In the genomic region with DNA sequence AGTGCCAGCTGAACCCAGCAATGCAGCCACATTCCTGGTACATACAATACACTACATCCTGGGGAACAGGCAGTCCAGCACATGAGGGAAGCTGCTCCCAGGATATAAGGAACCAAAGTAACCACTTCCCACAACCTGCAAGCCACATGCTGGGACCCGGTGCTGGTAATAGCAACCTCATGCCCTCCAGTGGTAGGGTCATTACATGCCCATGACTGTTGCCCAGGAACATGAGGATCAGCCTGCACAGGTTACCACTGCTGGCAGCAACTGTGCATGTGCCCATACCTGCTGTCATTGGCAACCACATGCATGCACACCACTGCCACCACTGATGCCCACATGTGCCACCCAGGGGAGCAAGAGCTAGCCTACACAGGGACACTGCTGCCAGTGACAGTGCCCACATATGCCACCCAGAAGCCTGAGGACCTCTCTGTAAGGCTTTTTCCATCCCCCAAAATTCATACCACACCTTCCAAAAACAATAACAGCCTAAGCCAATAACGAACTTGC, we compare ENCODE assay signal across 16 cellular contexts.
DNase-seq lines count a peak whose midpoint lies in the region; ATAC-seq and TF ChIP-seq lines count a peak whose summit lies in the region.
"Had no signal": no experiment of that assay in that cellular context is flagged by ENCODE, and none has a peak within 500 bp of the region (broad histone marks: within the 10 kb centered on the region; RNA-seq: fewer than 3 reads in every experiment).

No MANE protein-coding gene starts in this region.

- peak overlapping the region; percentile 43 for H2BK15ac ChIP-seq in neuronal stem cell (ENCODE audit: low read length)

- TF ChIP-seq CTCF in body of pancreas (IDR thresholded peaks at IDR 0.05) (no peak), SK-N-SH (IDR thresholded peaks at IDR 0.05) (no peak)

- peak overlapping the region; percentile 5 for H2AK5ac ChIP-seq in neuronal stem cell (ENCODE audit: low read depth, low read length)

- no peak for ATAC-seq in body of pancreas
- ATAC-seq: CD8-positive, alpha-beta T cell had no signal

- H3K27me3 ChIP-seq in neuronal stem cell (ENCODE audit: control insufficient read depth in 3 of 3, insufficient read depth in 3 of 3, low read depth in 1 of 3, low read length in 3 of 3) (no peaks in the 10 kb centered on the region), body of pancreas (no peaks in the 10 kb centered on the region), SK-N-SH (ENCODE audit: insufficient read depth) (no peaks in the 10 kb centered on the region)
- H3K27me3 ChIP-seq: BLaER1 treated with 17β-estradiol and CSF1 and Interleukin-3, amounts not matched to agents 10 nM and 100 nM had no signal

- no CpG with 5 or more reads among the region's 2 CpGs for WGBS in neuronal stem cell (ENCODE audit: extremely low coverage in 2 of 2, insufficient read length in 2 of 2, insufficient replicate concordance in 1 of 2), 2 donors
- WGBS in body of pancreas, 2 donors: 53% methylated on average over 2 of the region's 2 CpGs
- 6% methylated on average over 1 of the region's 2 CpGs for WGBS in SK-N-SH (ENCODE audit: low lambda C conversion rate)

- H2BK5ac ChIP-seq in neuronal stem cell (ENCODE audit: low read length): no peak overlapping the region

- H3K27ac ChIP-seq in neuronal stem cell (replicated peaks; ENCODE audit: low read length) (no peak overlapping the region), body of pancreas (no peak overlapping the region), SK-N-SH (ENCODE audit: low read depth in 2 of 2, low read length in 1 of 2) (no peak overlapping the region)
- H3K27ac ChIP-seq: BLaER1 treated with 17β-estradiol and CSF1 and Interleukin-3, amounts not matched to agents 10 nM and 100 nM; SK-N-MC had no signal

- H3K4me1 ChIP-seq in neuronal stem cell (ENCODE audit: control insufficient read depth in 2 of 2, insufficient read depth in 1 of 2, low read depth in 1 of 2, low read length in 2 of 2) (peaks cover 0 to 2% of the 10 kb centered on the region in 2 donors), body of pancreas (no peaks in the 10 kb centered on the region), SK-N-SH (ENCODE audit: control insufficient read depth in 1 of 2, insufficient read depth in 2 of 2, low read depth in 1 of 2, low read length in 1 of 2) (no peaks in the 10 kb centered on the region)
- H3K4me1 ChIP-seq: HAP-1 had no signal

- H2BK12ac ChIP-seq in neuronal stem cell (ENCODE audit: low read length): peak overlapping the region; percentile 58

- peaks cover 21% of the 10 kb centered on the region for H3K9me3 Mint-ChIP-seq in activated naive CD4-positive, alpha-beta T cell treated with anti-CD3 and anti-CD28 coated beads, Interleukin-2, amount 10 ng/mL, durations not matched to agents 7 days and 5 days

- no peaks in the 10 kb centered on the region for H3K36me3 Mint-ChIP-seq in activated naive CD4-positive, alpha-beta T cell treated with anti-CD3 and anti-CD28 coated beads, Interleukin-2, amount 10 ng/mL, durations not matched to agents 7 days and 5 days
- H3K36me3 Mint-ChIP-seq: CD8-positive, alpha-beta T cell had no signal

- no peak for TF ChIP-seq POLR2A in body of pancreas (IDR thresholded peaks at IDR 0.05)

- H3K9ac ChIP-seq in neuronal stem cell (ENCODE audit: low read depth, low read length, poor library complexity) (peak overlapping the region; percentile 44), SK-N-SH (no peak overlapping the region)
- H3K9ac ChIP-seq: BLaER1 treated with 17β-estradiol and CSF1 and Interleukin-3, amounts not matched to agents 10 nM and 100 nM had no signal

- POLR2A ChIA-PET in SK-N-SH (lab: Yijun Ruan, JAX): no interaction called here

- H3K4me2 ChIP-seq in neuronal stem cell (ENCODE audit: insufficient read depth, low read length, poor library complexity, severe bottlenecking) (no peak overlapping the region), SK-N-SH (no peak overlapping the region)
- H3K4me2 ChIP-seq: BLaER1 treated with 17β-estradiol and CSF1 and Interleukin-3, amounts not matched to agents 10 nM and 100 nM had no signal

- no peaks in the 10 kb centered on the region for H3K27me3 Mint-ChIP-seq in activated naive CD4-positive, alpha-beta T cell treated with anti-CD3 and anti-CD28 coated beads, Interleukin-2, amount 10 ng/mL, durations not matched to agents 7 days and 5 days

- no peak overlapping the region for H3K4me3 ChIP-seq in neuronal stem cell (ENCODE audit: low read length in 2 of 2)
- no peak overlapping the region for H3K4me3 ChIP-seq in body of pancreas
- no peak overlapping the region for H3K4me3 ChIP-seq in SK-N-SH (ENCODE audit: low read depth in 2 of 2, low read length in 1 of 2)
- H3K4me3 ChIP-seq: BLaER1 treated with 17β-estradiol and CSF1 and Interleukin-3, amounts not matched to agents 10 nM and 100 nM; HAP-1; SK-N-MC had no signal

- CTCF ChIA-PET in SK-N-SH (lab: Yijun Ruan, JAX): no interaction called here
- CTCF ChIA-PET in activated naive CD4-positive, alpha-beta T cell treated with anti-CD3 and anti-CD28 coated beads, Interleukin-2, amount 10 ng/mL, durations not matched to agents 7 days and 5 days (lab: Charles Lee): no interaction called here

- H3K14ac ChIP-seq in neuronal stem cell (ENCODE audit: low read length): no peak overlapping the region

- no peaks in the 10 kb centered on the region for H3K9me2 ChIP-seq in SK-N-SH

- H3K79me1 ChIP-seq in neuronal stem cell (ENCODE audit: low read depth, low read length): no peaks in the 10 kb centered on the region

- peak overlapping the region; percentile 73 for H3K23ac ChIP-seq in neuronal stem cell (ENCODE audit: low read depth, low read length, poor library complexity)

- no peaks in the 10 kb centered on the region for H3F3A ChIP-seq in SK-N-SH (replicated peaks; ENCODE audit: insufficient read depth)

- no peak for TF ChIP-seq RAD21 in SK-N-SH (IDR thresholded peaks at IDR 0.05; ENCODE audit: low read length)

- peak overlapping the region; percentile 66 for H3K4ac ChIP-seq in neuronal stem cell (ENCODE audit: low read length)

- no peak overlapping the region for H3K4me3 Mint-ChIP-seq in activated naive CD4-positive, alpha-beta T cell treated with anti-CD3 and anti-CD28 coated beads, Interleukin-2, amount 10 ng/mL, durations not matched to agents 7 days and 5 days
- H3K4me3 Mint-ChIP-seq: CD8-positive, alpha-beta T cell had no signal

- H4K8ac ChIP-seq in neuronal stem cell (ENCODE audit: low read depth, low read length): peak overlapping the region; percentile 52

- no peak overlapping the region for H4K91ac ChIP-seq in neuronal stem cell (ENCODE audit: low read depth, low read length, poor library complexity)

- H2AFZ ChIP-seq in neuronal stem cell (ENCODE audit: low read length) (peak overlapping the region; percentile 11), SK-N-SH (ENCODE audit: low read depth) (no peak overlapping the region)

- no peaks in the 10 kb centered on the region for H3K4me1 Mint-ChIP-seq in activated naive CD4-positive, alpha-beta T cell treated with anti-CD3 and anti-CD28 coated beads, Interleukin-2, amount 10 ng/mL, durations not matched to agents 7 days and 5 days

- H2BK120ac ChIP-seq in neuronal stem cell (ENCODE audit: low read depth, low read length): no peak overlapping the region

- peak overlapping the region; percentile 81 for H3K18ac ChIP-seq in neuronal stem cell (ENCODE audit: low read length)

- H3K9me3 ChIP-seq in neuronal stem cell (replicated peaks in 1 of 2; ENCODE audit: control insufficient read depth in 2 of 2, insufficient read depth in 1 of 2, low read depth in 1 of 2, low read length in 2 of 2) (peaks cover 0 to 2% of the 10 kb centered on the region in 2 donors), body of pancreas (no peaks in the 10 kb centered on the region), SK-N-SH (no peaks in the 10 kb centered on the region)
- H3K9me3 ChIP-seq: HAP-1 had no signal

- H3K36me3 ChIP-seq in neuronal stem cell (replicated peaks in 1 of 2; ENCODE audit: control insufficient read depth in 2 of 2, insufficient read depth in 2 of 2, low read length in 2 of 2) (no peaks in the 10 kb centered on the region), body of pancreas (replicated peaks in 1 of 2; ENCODE audit: insufficient read depth in 1 of 2, low read depth in 2 of 2) (no peaks in the 10 kb centered on the region), SK-N-SH (replicated peaks in 1 of 2; ENCODE audit: control insufficient read depth in 1 of 2, insufficient read depth in 2 of 2, low read length in 1 of 2) (no peaks in the 10 kb centered on the region)
- H3K36me3 ChIP-seq: BLaER1 treated with 17β-estradiol and CSF1 and Interleukin-3, amounts not matched to agents 10 nM and 100 nM; HAP-1 had no signal

- no peaks in the 10 kb centered on the region for H3K79me2 ChIP-seq in SK-N-SH (ENCODE audit: insufficient read depth)

- no peak overlapping the region for H3K27ac Mint-ChIP-seq in activated naive CD4-positive, alpha-beta T cell treated with anti-CD3 and anti-CD28 coated beads, Interleukin-2, amount 10 ng/mL, durations not matched to agents 7 days and 5 days
- H3K27ac Mint-ChIP-seq: CD8-positive, alpha-beta T cell had no signal

- H4K20me1 ChIP-seq in SK-N-SH (ENCODE audit: insufficient read depth): no peaks in the 10 kb centered on the region
- H4K20me1 ChIP-seq: BLaER1 treated with 17β-estradiol and CSF1 and Interleukin-3, amounts not matched to agents 10 nM and 100 nM had no signal

- DNase-seq in H4 (ENCODE audit: low spot score) (peak; percentile 18), M059J (ENCODE audit: low read depth) (peak; percentile 5), iPS-NIHi11 (ENCODE audit: low spot score) (peak; percentile 18), neuronal stem cell (ENCODE audit: low spot score) (no peak), body of pancreas (no peak), SK-N-SH (no peak)
- DNase-seq in activated naive CD4-positive, alpha-beta T cell treated with anti-CD3 and anti-CD28 coated beads, Interleukin-2, amount 10 ng/mL, durations not matched to agents 7 days and 5 days: no peak
- DNase-seq: Calu3; CD8-positive, alpha-beta T cell; NCI-H1105; NCI-H1694; OCI-M1; SHP77 had no signal

- no peak for TF ChIP-seq EP300 in SK-N-SH (IDR thresholded peaks at IDR 0.05; ENCODE audit: borderline replicate concordance in 1 of 2, low read depth in 1 of 2, low read length in 1 of 2)

- intact Hi-C loops in body of pancreas (cut with DNase I): no loop called here

Comparison
In these comparisons a context has a peak if more than half of its experiments do, and no peak if none do; other contexts are left out.
1. DNase-seq: peak in H4 (single experiment), M059J (single experiment) and iPS-NIHi11 (single experiment); none in neuronal stem cell (single experiment), body of pancreas (0 of 4), SK-N-SH (single experiment) and activated naive CD4-positive, alpha-beta T cell treated with anti-CD3 and anti-CD28 coated beads, Interleukin-2, amount 10 ng/mL, durations not matched to agents 7 days and 5 days (single experiment).